ENCODE assay signal across 9 cellular contexts in the genomic region with DNA sequence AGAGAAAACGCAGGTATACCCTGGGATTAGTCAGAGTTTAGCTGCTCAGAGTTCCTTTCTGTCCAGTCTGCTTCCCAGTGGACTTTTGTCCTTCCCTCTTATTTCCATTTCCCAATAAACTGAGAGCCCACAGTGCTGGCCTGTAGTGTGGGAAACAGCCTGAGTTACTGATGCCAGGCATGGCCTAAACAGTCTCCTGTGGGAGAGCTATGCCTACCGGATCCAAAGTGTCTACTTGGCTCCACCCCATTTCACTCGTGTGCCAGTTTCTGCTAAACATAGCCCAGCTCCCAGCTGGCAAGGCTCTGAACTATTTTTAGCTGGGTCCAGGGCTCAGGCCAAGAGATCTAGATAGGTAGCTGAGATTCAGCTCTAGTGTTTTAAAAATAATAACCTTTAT. TPM values are rescaled to one million over a fixed set of nuclear protein-coding genes. Genes with fewer than 3 reads are reported as not detected.
A peak's percentile ranks its signal among the peaks of the same experiment; 100 is the strongest.
DNase-seq lines count a peak whose midpoint lies in the region; ATAC-seq and TF ChIP-seq lines count a peak whose summit lies in the region.
"Had no signal": no experiment of that assay in that cellular context is flagged by ENCODE, and none has a peak within 500 bp of the region (broad histone marks: within the 10 kb centered on the region; RNA-seq: fewer than 3 reads in every experiment).

No MANE protein-coding gene starts in this region.

- H3K9me2 ChIP-seq in HCT116 (ENCODE audit: insufficient read depth), result no peaks in the 10 kb centered on the region

- H2AFZ ChIP-seq in HCT116 (ENCODE audit: low read depth, low read length, poor library complexity, severe bottlenecking), result no peak overlapping the region

- CTCF ChIA-PET in HCT116 (lab: Charles Lee), result no interaction called here

- BruUV-seq in HCT116 (replicated peaks; lab: Mats Ljungman, UMichigan), result no TSS peak

- no peaks in the 10 kb centered on the region for H4K20me1 ChIP-seq in HCT116 (ENCODE audit: insufficient read depth)

- intact Hi-C loops in HCT116 (cut with micrococcal nuclease), result no loop called here
- intact Hi-C loops in ascending aorta (cut with DNase I), result loop anchor here (2.0 kb wide), 1 partner anchor 15 kb away; the partner anchor contains the start of gene PPP1CB
- intact Hi-C loops in left ventricle myocardium superior (cut with micrococcal nuclease), result no loop called here
- intact Hi-C loops in gastrocnemius medialis (cut with DNase I; ENCODE audit: low total_unique reads), result no loop called here

- ATAC-seq in HCT116 (peak; percentile 82), left ventricle myocardium superior (peak; percentile 98), gastrocnemius medialis (peak; percentile 100), HG02885 (IDR thresholded peaks at IDR 0.05; ENCODE audit: poor library complexity, unreplicated experiment) (no peak)
- ATAC-seq: activated T-helper 17 cell treated with anti-CD3 and anti-CD28 coated beads, Interleukin-2, amount 50 U/mL, for 72 hours had no signal

- no peak for TF ChIP-seq POLR2A in HCT116 (IDR thresholded peaks at IDR 0.05; ENCODE audit: borderline replicate concordance, extremely low read depth, insufficient read depth, insufficient read length)
- peak in 1 of 2 donors; percentile 50 for TF ChIP-seq POLR2A in gastrocnemius medialis (IDR thresholded peaks at IDR 0.05)

- H3K9ac ChIP-seq in HCT116 (ENCODE audit: low read length), result no peak overlapping the region

- no peak overlapping the region for H3K4me3 ChIP-seq in HCT116 (replicated peaks in 1 of 2; ENCODE audit: low read depth in 1 of 2, low read length in 2 of 2)
- peak overlapping the region; percentile 52 to 62 for H3K4me3 ChIP-seq in ascending aorta
- H3K4me3 ChIP-seq in gastrocnemius medialis, result peak overlapping the region in 1 of 4 donors; percentile 14

- H3K4me2 ChIP-seq in HCT116 (ENCODE audit: low read length), result peak overlapping the region; percentile 15; the same call in 1 of the 2 replicates

- in situ Hi-C loops in gastrocnemius medialis (cut with MboI; ENCODE audit: low sequenced_read_pairs in 4 of 4), result no loop called here

- no peaks in the 10 kb centered on the region for H3K79me2 ChIP-seq in HCT116 (ENCODE audit: insufficient read depth, low read length)

- no peak for TF ChIP-seq CTCF in HCT116 (IDR thresholded peaks at IDR 0.05 in 2 of 3, conservative IDR thresholded peaks at IDR 0.05 in 1 of 3; ENCODE audit: borderline replicate concordance in 1 of 3, insufficient read depth in 1 of 3, low read depth in 2 of 3, low read length in 2 of 3)
- TF ChIP-seq CTCF in ascending aorta (IDR thresholded peaks at IDR 0.05), result no peak
- no peak for TF ChIP-seq CTCF in gastrocnemius medialis (IDR thresholded peaks at IDR 0.05 in 4 of 5, conservative IDR thresholded peaks at IDR 0.05 in 1 of 5)

- RAD21 ChIA-PET in HCT116 (lab: Charles Lee; ENCODE audit: low non-redundant PET in 1 of 2, low total read pairs in 2 of 2, uncharacterized antibody in 2 of 2, unreplicated experiment in 2 of 2), result no interaction called here

- H3K27me3 ChIP-seq in HCT116 (ENCODE audit: insufficient read depth, low read length) (no peaks in the 10 kb centered on the region), ascending aorta (no peaks in the 10 kb centered on the region), gastrocnemius medialis (no peaks in the 10 kb centered on the region)

- POLR2A ChIA-PET in HCT116 (lab: Charles Lee), result interaction anchor here (1.1 kb wide), 1 partner anchor 16 kb away, joined by 3 read pairs; the partner anchor contains the start of gene PPP1CB

- H3K9me3 ChIP-seq in HCT116 (ENCODE audit: control insufficient read depth in 1 of 2, insufficient read depth in 1 of 2, low read depth in 1 of 2, low read length in 2 of 2), result peaks cover 0 to 4% of the 10 kb centered on the region in 2 experiments; a peak in 1 of 4 replicates
- peaks cover 0 to 7% of the 10 kb centered on the region in 2 donors for H3K9me3 ChIP-seq in ascending aorta
- no peaks in the 10 kb centered on the region for H3K9me3 ChIP-seq in gastrocnemius medialis

- no peak for DNase-seq in HCT116 (ENCODE audit: low read depth, low spot score)
- peak; percentile 72 to 95 for DNase-seq in ascending aorta (ENCODE audit: low spot score in 2 of 2)
- peak; percentile 76 for DNase-seq in left ventricle myocardium superior
- peak; percentile 83 to 96 for DNase-seq in gastrocnemius medialis
- DNase-seq in activated effector memory CD4-positive, alpha-beta T cell treated with Interleukin-2 at 50 U/mL for 16 hours, result no peak
- no peak for DNase-seq in activated T-cell treated with anti-CD3 and anti-CD28 coated beads, Interleukin-2, amount 50 U/mL, for 1 hour
- no peak for DNase-seq in stimulated activated naive CD4-positive, alpha-beta T cell (lab: John Stamatoyannopoulos, UW)

- no peaks in the 10 kb centered on the region for H3K36me3 ChIP-seq in HCT116 (ENCODE audit: control insufficient read depth in 1 of 2, insufficient read depth in 2 of 2, low read length in 2 of 2)
- H3K36me3 ChIP-seq in ascending aorta, result no peaks in the 10 kb centered on the region
- peaks cover 0 to 4% of the 10 kb centered on the region in 2 donors for H3K36me3 ChIP-seq in gastrocnemius medialis

- no peak overlapping the region for H3K27ac ChIP-seq in HCT116 (ENCODE audit: low read depth, low read length)
- H3K27ac ChIP-seq in ascending aorta, result peak overlapping the region; percentile 86 to 89
- peak overlapping the region; percentile 80 to 85 (median 84) for H3K27ac ChIP-seq in gastrocnemius medialis

- H3K4me1 ChIP-seq in HCT116 (ENCODE audit: control insufficient read depth in 1 of 2, insufficient read depth in 2 of 2, low read length in 2 of 2) (peaks cover 10% of the 10 kb centered on the region in 2 experiments), ascending aorta (peaks cover 4 to 20% of the 10 kb centered on the region in 2 donors), gastrocnemius medialis (peaks cover 16 to 20% of the 10 kb centered on the region in 2 donors)

- TF ChIP-seq RAD21 in HCT116 (IDR thresholded peaks at IDR 0.05; ENCODE audit: low read depth), result no peak

TF ChIP-seq in HCT116, 20 proteins besides CTCF, POLR2A, EP300 and RAD21:
- TF ChIP-seq JUND (IDR thresholded peaks at IDR 0.05) (no peak), POLR2AphosphoS5 (IDR thresholded peaks at IDR 0.05; ENCODE audit: low read depth, low read length) (0 out of 2 replicates have a peak, but pooled peaks have one; percentile 16), ZNF274 (IDR thresholded peaks at IDR 0.05; ENCODE audit: low read depth, low read length) (no peak), ATF3 (IDR thresholded peaks at IDR 0.05) (no peak)

RNA-seq across cellular contexts. Expression of gene PPP1CB, which starts 15.6 kb away (rescaled TPM):
- total RNA-seq in HCT116 (2021; ENCODE audit: unreplicated experiment) (174 TPM), ascending aorta (196 TPM), left ventricle myocardium superior (434 TPM), gastrocnemius medialis (100 to 1,000 TPM; 230 to 419 (median 317) TPM)
- 51.1 and 53.5 TPM in 2 replicates for polyA plus RNA-seq in HCT116 (2012)

Comparison
In these comparisons a context has a peak if more than half of its experiments do, and no peak if none do; other contexts are left out.
1. DNase-seq: peak in ascending aorta (2 of 2), left ventricle myocardium superior (single experiment) and gastrocnemius medialis (2 of 2); none in HCT116 (single experiment), activated effector memory CD4-positive, alpha-beta T cell treated with Interleukin-2 at 50 U/mL for 16 hours (single experiment), activated T-cell treated with anti-CD3 and anti-CD28 coated beads, Interleukin-2, amount 50 U/mL, for 1 hour (single experiment) and stimulated activated naive CD4-positive, alpha-beta T cell (0 of 6).
2. H3K4me3 ChIP-seq: peak in ascending aorta (2 of 2); none in HCT116 (0 of 2).